8 cellular contexts compared by ENCODE assay signal in the genomic region with DNA sequence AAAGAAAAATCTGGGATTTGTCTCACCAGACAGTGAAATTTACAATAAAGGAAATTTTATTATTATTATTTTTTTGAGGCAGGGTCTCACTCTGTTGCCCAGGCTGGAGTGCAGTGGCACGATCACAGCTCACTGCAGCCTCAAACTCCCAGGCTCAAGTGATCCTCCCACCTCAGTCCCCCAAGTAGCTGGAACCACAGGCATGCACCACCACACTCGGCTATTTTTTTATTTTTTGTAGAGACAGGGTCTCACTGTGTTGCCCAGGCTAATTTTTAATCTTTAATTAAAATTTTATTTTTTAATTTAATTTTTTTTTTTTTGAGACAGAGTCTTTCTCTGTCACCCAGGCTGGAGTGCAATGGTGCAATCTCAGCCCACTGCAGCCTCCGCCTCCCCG. TPM values are rescaled to one million over a fixed set of nuclear protein-coding genes. Genes with fewer than 3 reads are reported as not detected.
DNase-seq lines count a peak whose midpoint lies in the region; ATAC-seq and TF ChIP-seq lines count a peak whose summit lies in the region.
"Not testable (repeated sequence)": the region's sequence is repeated elsewhere in the genome, so short reads cannot be mapped to it uniquely, and the experiment has no call there.

No MANE protein-coding gene starts in this region.

- CTCF ChIA-PET in CD4-positive, alpha-beta memory T cell (lab: Charles Lee; ENCODE audit: partially characterized antibody) = interaction anchor here (0.7 to 11.2 kb wide), 8 partner anchors 28 to 191 kb away, joined by 4 to 83 read pairs (median 12); partner anchors contain the start of genes CCDC51 and TMA7
- CTCF ChIA-PET in activated B cell treated with CpG ODN at 0.5 μM for 24 hours (lab: Charles Lee) = interaction anchor here (1.1 to 3.5 kb wide), 4 partner anchors 31 to 38 kb away, joined by 6 to 19 read pairs (median 10); partner anchors contain the start of genes CCDC51 and TMA7
- CTCF ChIA-PET in naive thymus-derived CD4-positive, alpha-beta T cell (lab: Charles Lee) = interaction anchor here (0.6 to 3.3 kb wide), 6 partner anchors 10 to 45 kb away, joined by 3 to 22 read pairs (median 9); no protein-coding TSS in a partner anchor

- not testable (repeated sequence) for H3K4me2 ChIP-seq in Karpas-422 (ENCODE audit: low read depth, low read length, poor library complexity, severe bottlenecking)

- POLR2A ChIA-PET in CD4-positive, alpha-beta memory T cell (lab: Charles Lee; ENCODE audit: partially characterized antibody) = interaction anchor here (1.1 to 4.7 kb wide), 9 partner anchors 10 to 173 kb away, joined by 3 to 56 read pairs (median 19); partner anchors contain the start of genes ATRIP, CCDC51, NME6 and PFKFB4
- POLR2A ChIA-PET in activated B cell treated with CpG ODN at 0.5 μM for 24 hours (lab: Charles Lee) = interaction anchor here (0.7 to 2.8 kb wide), 7 partner anchors 8 to 1763 kb away, joined by 3 to 29 read pairs (median 15); partner anchors contain the start of genes ATRIP, CCDC51, PFKFB4 and SHISA5
- POLR2A ChIA-PET in naive thymus-derived CD4-positive, alpha-beta T cell (lab: Charles Lee) = interaction anchor here (0.6 to 3.9 kb wide), 13 partner anchors 8 to 1329 kb away, joined by 3 to 28 read pairs (median 5); partner anchors contain the start of genes CCDC51, PFKFB4, SHISA5 and TMA7

- WGBS in heart right ventricle, 2 donors = 92 to 95% methylated on average over 4 of the region's 4 CpGs

- not testable (repeated sequence) for H3K27me3 Mint-ChIP-seq in CD4-positive, alpha-beta memory T cell; activated B cell treated with CpG ODN at 0.5 μM for 24 hours; naive thymus-derived CD4-positive, alpha-beta T cell

- H3K36me3 Mint-ChIP-seq in CD4-positive, alpha-beta memory T cell = peaks cover 5 to 26% of the 10 kb centered on the region in 2 donors
- peaks cover 15% of the 10 kb centered on the region for H3K36me3 Mint-ChIP-seq in activated B cell treated with CpG ODN at 0.5 μM for 24 hours (ENCODE audit: low read depth)
- peaks cover 0 to 30% (median 3%) of the 10 kb centered on the region in 5 donors for H3K36me3 Mint-ChIP-seq in naive thymus-derived CD4-positive, alpha-beta T cell

- H3K4me3 Mint-ChIP-seq in CD4-positive, alpha-beta memory T cell; activated B cell treated with CpG ODN at 0.5 μM for 24 hours; naive thymus-derived CD4-positive, alpha-beta T cell: not testable (repeated sequence)

- H3K9me3 Mint-ChIP-seq in CD4-positive, alpha-beta memory T cell; activated B cell treated with CpG ODN at 0.5 μM for 24 hours; naive thymus-derived CD4-positive, alpha-beta T cell: not testable (repeated sequence)

- not testable (repeated sequence) for H3K4me3 ChIP-seq in CD4-positive, alpha-beta memory T cell (ENCODE audit: low read length in 2 of 2); Karpas-422 (ENCODE audit: low read length); ascending aorta; heart right ventricle; naive thymus-derived CD4-positive, alpha-beta T cell (ENCODE audit: low read length); gastrocnemius medialis; uterus

- not testable (repeated sequence) for H3K9ac ChIP-seq in Karpas-422 (ENCODE audit: low read length)

- H3K27ac Mint-ChIP-seq in CD4-positive, alpha-beta memory T cell = peak overlapping the region in 4 of 7 donors; percentile 92 to 100 (median 100)
- H3K27ac Mint-ChIP-seq in activated B cell treated with CpG ODN at 0.5 μM for 24 hours = peak overlapping the region; percentile 99
- peak overlapping the region in 6 of 9 donors; percentile 90 to 100 (median 98) for H3K27ac Mint-ChIP-seq in naive thymus-derived CD4-positive, alpha-beta T cell

- H4K20me1 ChIP-seq in Karpas-422 (ENCODE audit: insufficient read depth, low read depth, low read length) = not testable (repeated sequence)

- H2AFZ ChIP-seq in Karpas-422 (ENCODE audit: low read length) = not testable (repeated sequence)

- H3K79me2 ChIP-seq in Karpas-422 (ENCODE audit: low read length) = peaks cover 36% of the 10 kb centered on the region

- TF ChIP-seq POLR2A in gastrocnemius medialis (IDR thresholded peaks at IDR 0.05); uterus (IDR thresholded peaks at IDR 0.05): not testable (repeated sequence)

- TF ChIP-seq CTCF in activated B cell treated with CpG ODN at 0.5 μM for 24 hours (IDR thresholded peaks at IDR 0.05); ascending aorta (IDR thresholded peaks at IDR 0.05); heart right ventricle (IDR thresholded peaks at IDR 0.05); gastrocnemius medialis (IDR thresholded peaks at IDR 0.05 in 4 of 5, conservative IDR thresholded peaks at IDR 0.05 in 1 of 5); uterus (IDR thresholded peaks at IDR 0.05): not testable (repeated sequence)

- H3K4me1 ChIP-seq in CD4-positive, alpha-beta memory T cell (ENCODE audit: insufficient read depth, low read length) = peaks cover 86% of the 10 kb centered on the region
- peaks cover 42% of the 10 kb centered on the region for H3K4me1 ChIP-seq in Karpas-422 (ENCODE audit: low read length)
- H3K4me1 ChIP-seq in ascending aorta = peaks cover 4 to 26% of the 10 kb centered on the region in 2 donors
- H3K4me1 ChIP-seq in heart right ventricle = peaks cover 9 to 70% (median 53%) of the 10 kb centered on the region in 9 donors
- H3K4me1 ChIP-seq in naive thymus-derived CD4-positive, alpha-beta T cell (ENCODE audit: control insufficient read depth in 2 of 2, insufficient read depth in 2 of 2, low read length in 2 of 2) = peaks cover 46 to 50% of the 10 kb centered on the region in 2 donors
- peaks cover 22 to 24% of the 10 kb centered on the region in 2 donors for H3K4me1 ChIP-seq in gastrocnemius medialis
- H3K4me1 ChIP-seq in uterus = peaks cover 0 to 13% of the 10 kb centered on the region in 2 donors

- in situ Hi-C loops in gastrocnemius medialis (cut with MboI; ENCODE audit: low sequenced_read_pairs in 4 of 4) = not testable (repeated sequence)

- intact Hi-C loops in CD4-positive, alpha-beta memory T cell (cut with micrococcal nuclease); activated B cell treated with CpG ODN at 0.5 μM for 24 hours (cut with micrococcal nuclease); heart right ventricle (cut with DNase I); gastrocnemius medialis (cut with DNase I; ENCODE audit: low total_unique reads); uterus (cut with DNase I; ENCODE audit: low total_unique reads): not testable (repeated sequence)
- intact Hi-C loops in ascending aorta (cut with DNase I) = loop anchor here (10.0 kb wide), 1 partner anchor 161 kb away; the partner anchor contains the start of gene SLC26A6
- intact Hi-C loops in naive thymus-derived CD4-positive, alpha-beta T cell (cut with micrococcal nuclease) = loop anchor here in 1 of 2 donors (5.0 to 10.0 kb wide), 2 partner anchors 618 to 1821 kb away; partner anchors contain the start of genes HYAL3, IFRD2, NAA80 and QRICH1

- DNase-seq in CD4-positive, alpha-beta memory T cell; Karpas-422; activated B cell treated with CpG ODN at 0.5 μM for 24 hours; ascending aorta (ENCODE audit: low spot score in 2 of 2); heart right ventricle; naive thymus-derived CD4-positive, alpha-beta T cell; gastrocnemius medialis; uterus: not testable (repeated sequence)

- H3K9me2 ChIP-seq in Karpas-422 (replicated peaks; ENCODE audit: insufficient read depth, low read length) = not testable (repeated sequence)

- H3K27me3 ChIP-seq in CD4-positive, alpha-beta memory T cell (ENCODE audit: insufficient read depth, low read length); Karpas-422 (ENCODE audit: low read length); ascending aorta; heart right ventricle; naive thymus-derived CD4-positive, alpha-beta T cell (ENCODE audit: control insufficient read depth in 2 of 2, insufficient read depth in 2 of 2, low read length in 2 of 2); gastrocnemius medialis; uterus: not testable (repeated sequence)

- not testable (repeated sequence) for H3K9me3 ChIP-seq in CD4-positive, alpha-beta memory T cell (ENCODE audit: control insufficient read depth in 1 of 2, low read length in 2 of 2); Karpas-422 (ENCODE audit: low read length); ascending aorta; heart right ventricle; naive thymus-derived CD4-positive, alpha-beta T cell (ENCODE audit: control insufficient read depth in 2 of 3, low read length in 3 of 3); gastrocnemius medialis; uterus

- not testable (repeated sequence) for ATAC-seq in activated B cell treated with CpG ODN at 0.5 μM for 24 hours (ENCODE audit: low read depth); heart right ventricle; naive thymus-derived CD4-positive, alpha-beta T cell; gastrocnemius medialis

- peak overlapping the region; percentile 97 for H3K27ac ChIP-seq in CD4-positive, alpha-beta memory T cell (ENCODE audit: low read depth, low read length)
- H3K27ac ChIP-seq in Karpas-422 (ENCODE audit: low read length) (0 out of 2 replicates have a peak overlapping the region, but pooled peaks have one; percentile 52), ascending aorta (peak overlapping the region; percentile 96 to 98), heart right ventricle (peak overlapping the region in 8 of 10 donors; percentile 89 to 99 (median 94)), gastrocnemius medialis (peak overlapping the region; percentile 87 to 100 (median 90)), uterus (peak overlapping the region; percentile 95 to 99)
- H3K27ac ChIP-seq in naive thymus-derived CD4-positive, alpha-beta T cell (ENCODE audit: low read depth, low read length) = peak overlapping the region; percentile 95

- H3K36me3 ChIP-seq in CD4-positive, alpha-beta memory T cell (ENCODE audit: insufficient read depth, low read length); Karpas-422 (ENCODE audit: insufficient read depth, low read length); gastrocnemius medialis; uterus: not testable (repeated sequence)
- H3K36me3 ChIP-seq in ascending aorta (peaks cover 12 to 14% of the 10 kb centered on the region in 2 donors), heart right ventricle (peaks cover 0 to 50% (median 6%) of the 10 kb centered on the region in 9 donors)
- peaks cover 0 to 14% (median 0%) of the 10 kb centered on the region in 3 experiments for H3K36me3 ChIP-seq in naive thymus-derived CD4-positive, alpha-beta T cell (ENCODE audit: control insufficient read depth in 2 of 3, insufficient read depth in 3 of 3, low read length in 3 of 3)

- peaks cover 38 to 75% (median 55%) of the 10 kb centered on the region in 4 donors for H3K4me1 Mint-ChIP-seq in CD4-positive, alpha-beta memory T cell
- peaks cover 79% of the 10 kb centered on the region for H3K4me1 Mint-ChIP-seq in activated B cell treated with CpG ODN at 0.5 μM for 24 hours
- H3K4me1 Mint-ChIP-seq in naive thymus-derived CD4-positive, alpha-beta T cell = peaks cover 37 to 77% (median 64%) of the 10 kb centered on the region in 7 donors

RNA-seq across cellular contexts. Expression of gene ATRIP, which starts 27.5 kb away (rescaled TPM):
- 10 to 100 TPM; 14.9 to 15.2 TPM for total RNA-seq in CD4-positive, alpha-beta memory T cell
- polyA plus RNA-seq in CD4-positive, alpha-beta memory T cell = 10 to 100 TPM; 11.3 to 15.4 TPM
- 7.3 and 10.9 TPM in 2 replicates for total RNA-seq in Karpas-422 (2014; rRNA removed; shearing (Covaris generic); ENCODE audit: low replicate concordance)
- 10.5 and 14.6 TPM in 2 replicates for total RNA-seq in activated B cell treated with CpG ODN at 0.5 μM for 24 hours
- 9.0 TPM for total RNA-seq in ascending aorta
- 1 to 10 TPM; 2.2 to 5.4 (median 3.8) TPM for total RNA-seq in heart right ventricle
- polyA plus RNA-seq in heart right ventricle = 1 to 10 TPM; 4.5 to 5.1 TPM
- 10 to 100 TPM in 3 of 5 experiments, 1 to 10 TPM in 2; 7.9 to 14.2 (median 12.5) TPM for total RNA-seq in naive thymus-derived CD4-positive, alpha-beta T cell
- polyA plus RNA-seq in naive thymus-derived CD4-positive, alpha-beta T cell = 10 to 100 TPM; 10.7 to 16.2 TPM
- total RNA-seq in gastrocnemius medialis = 1 to 10 TPM; 4.8 to 7.2 (median 7.0) TPM
- 10 to 100 TPM in 1 of 4 donors, 1 to 10 TPM in 3; 5.3 to 11.5 (median 7.5) TPM for total RNA-seq in uterus

RNA-seq across cellular contexts. Expression of gene SHISA5, which starts 29.9 kb away (rescaled TPM):
- total RNA-seq in CD4-positive, alpha-beta memory T cell = 100 to 1,000 TPM; 218 TPM
- 100 to 1,000 TPM; 434 to 470 TPM for polyA plus RNA-seq in CD4-positive, alpha-beta memory T cell
- total RNA-seq in Karpas-422 (2014; rRNA removed; shearing (Covaris generic); ENCODE audit: low replicate concordance) = 141 and 149 TPM in 2 replicates
- total RNA-seq in activated B cell treated with CpG ODN at 0.5 μM for 24 hours = 95.7 and 108 TPM in 2 replicates
- 218 TPM for total RNA-seq in ascending aorta
- total RNA-seq in heart right ventricle = 10 to 100 TPM; 36.8 to 95.3 (median 52.9) TPM
- 10 to 100 TPM; 34.6 to 68.7 TPM for polyA plus RNA-seq in heart right ventricle
- 100 to 1,000 TPM; 147 to 236 (median 182) TPM for total RNA-seq in naive thymus-derived CD4-positive, alpha-beta T cell
- polyA plus RNA-seq in naive thymus-derived CD4-positive, alpha-beta T cell = 100 to 1,000 TPM; 348 to 383 TPM
- 10 to 100 TPM; 17.0 to 31.6 (median 23.4) TPM for total RNA-seq in gastrocnemius medialis
- total RNA-seq in uterus = 100 to 1,000 TPM in 1 of 4 donors, 10 to 100 TPM in 3; 52.4 to 210 (median 72.8) TPM

RNA-seq across cellular contexts. Expression of gene TMA7, which starts 34.0 kb away (rescaled TPM):
- 100 to 1,000 TPM; 309 to 310 TPM for total RNA-seq in CD4-positive, alpha-beta memory T cell
- 100 to 1,000 TPM; 765 to 952 TPM for polyA plus RNA-seq in CD4-positive, alpha-beta memory T cell
- 300 and 483 TPM in 2 replicates for total RNA-seq in Karpas-422 (2014; rRNA removed; shearing (Covaris generic); ENCODE audit: low replicate concordance)
- total RNA-seq in activated B cell treated with CpG ODN at 0.5 μM for 24 hours = 216 and 296 TPM in 2 replicates
- 142 TPM for total RNA-seq in ascending aorta
- 100 to 1,000 TPM; 140 to 227 (median 193) TPM for total RNA-seq in heart right ventricle
- polyA plus RNA-seq in heart right ventricle = 1,000 to 10,000 TPM in 1 of 2 donors, 100 to 1,000 TPM in 1; 365 to 1,063 TPM
- total RNA-seq in naive thymus-derived CD4-positive, alpha-beta T cell = 100 to 1,000 TPM; 193 to 278 (median 236) TPM
- polyA plus RNA-seq in naive thymus-derived CD4-positive, alpha-beta T cell = 100 to 1,000 TPM; 512 to 752 TPM
- 100 to 1,000 TPM; 202 to 353 (median 294) TPM for total RNA-seq in gastrocnemius medialis
- 100 to 1,000 TPM in 3 of 4 donors, 10 to 100 TPM in 1; 94.8 to 195 (median 141) TPM for total RNA-seq in uterus

RNA-seq across cellular contexts. Expression of gene CCDC51, which starts 34.1 kb away (rescaled TPM):
- 1 to 10 TPM; 5.1 to 5.4 TPM for total RNA-seq in CD4-positive, alpha-beta memory T cell
- 10 to 100 TPM in 1 of 2 donors, 1 to 10 TPM in 1; 6.6 to 13.3 TPM for polyA plus RNA-seq in CD4-positive, alpha-beta memory T cell
- 22.0 and 28.3 TPM in 2 replicates for total RNA-seq in Karpas-422 (2014; rRNA removed; shearing (Covaris generic); ENCODE audit: low replicate concordance)
- total RNA-seq in activated B cell treated with CpG ODN at 0.5 μM for 24 hours (8.7 and 8.8 TPM in 2 replicates), ascending aorta (19.3 TPM), heart right ventricle (10 to 100 TPM in 8 of 10 donors, 1 to 10 TPM in 2; 9.5 to 14.3 (median 12.2) TPM), gastrocnemius medialis (10 to 100 TPM in 2 of 4 donors, 1 to 10 TPM in 2; 4.9 to 12.2 (median 9.9) TPM), uterus (10 to 100 TPM in 2 of 4 donors, 1 to 10 TPM in 2; 2.6 to 11.1 (median 7.8) TPM)
- polyA plus RNA-seq in heart right ventricle = 10 to 100 TPM in 1 of 2 donors, 1 to 10 TPM in 1; 4.7 to 11.0 TPM
- total RNA-seq in naive thymus-derived CD4-positive, alpha-beta T cell = 10 to 100 TPM in 1 of 5 experiments, 1 to 10 TPM in 4; 3.6 to 16.5 (median 5.0) TPM
- 10 to 100 TPM; 10.2 to 14.3 TPM for polyA plus RNA-seq in naive thymus-derived CD4-positive, alpha-beta T cell

RNA-seq across cellular contexts. Expression of gene PLXNB1, which starts 44.1 kb away (rescaled TPM):
- 1 to 10 TPM; 2.6 to 5.0 TPM for total RNA-seq in CD4-positive, alpha-beta memory T cell
- polyA plus RNA-seq in CD4-positive, alpha-beta memory T cell = under 1 TPM in 1 of 2 donors, not detected in 1; 0.48 TPM
- 34.0 and 48.3 TPM in 2 replicates for total RNA-seq in Karpas-422 (2014; rRNA removed; shearing (Covaris generic); ENCODE audit: low replicate concordance)
- total RNA-seq in activated B cell treated with CpG ODN at 0.5 μM for 24 hours (3.5 and 5.4 TPM in 2 replicates), ascending aorta (160 TPM), heart right ventricle (10 to 100 TPM; 27.7 to 67.3 (median 32.4) TPM), gastrocnemius medialis (1 to 10 TPM; 2.8 to 7.2 (median 3.5) TPM), uterus (100 to 1,000 TPM in 1 of 4 donors, 10 to 100 TPM in 3; 23.5 to 133 (median 60.9) TPM)
- polyA plus RNA-seq in heart right ventricle = 100 to 1,000 TPM in 1 of 2 donors, 10 to 100 TPM in 1; 30.1 to 135 TPM
- 1 to 10 TPM in 4 of 5 experiments, under 1 TPM in 1; 0.79 to 3.3 (median 2.7) TPM for total RNA-seq in naive thymus-derived CD4-positive, alpha-beta T cell
- not detected for polyA plus RNA-seq in naive thymus-derived CD4-positive, alpha-beta T cell
